In the genomic region with DNA sequence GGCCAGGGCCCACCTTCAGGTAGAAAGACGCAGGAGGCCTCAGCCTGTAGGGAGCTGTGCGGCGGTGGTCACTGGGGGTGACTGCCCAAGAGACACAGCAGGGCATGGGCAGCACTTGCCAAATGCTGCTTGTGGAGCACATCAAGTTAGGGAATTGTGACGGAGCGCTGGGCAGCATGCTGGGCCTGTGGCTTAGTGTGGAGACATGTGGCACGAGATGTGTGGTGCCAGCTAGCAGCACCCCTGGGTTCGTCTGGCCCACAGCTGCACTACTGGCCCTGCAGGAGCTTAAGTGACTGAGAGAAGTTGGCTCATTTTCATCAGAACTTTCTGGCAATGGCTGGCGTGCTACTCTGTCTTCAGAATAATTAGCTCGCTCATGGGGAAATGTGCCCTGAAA, we compare ENCODE assay signal across 22 cellular contexts.
"Had no signal": no experiment of that assay in that cellular context is flagged by ENCODE, and none has a peak within 500 bp of the region (broad histone marks: within the 10 kb centered on the region; RNA-seq: fewer than 3 reads in every experiment).

No MANE protein-coding gene starts in this region.

- H3K27ac ChIP-seq: ovary, parathyroid adenoma, psoas muscle, right lobe of liver, sigmoid colon, stomach, thoracic aorta, thyroid gland, tibial nerve, upper lobe of right lung, uterus had no signal

- H3K9ac ChIP-seq: parathyroid adenoma had no signal

- H2AFZ ChIP-seq: parathyroid adenoma had no signal

- H3K9me3 ChIP-seq: ovary, psoas muscle, right lobe of liver, sigmoid colon, stomach, thoracic aorta, thyroid gland, tibial nerve, upper lobe of right lung, uterus had no signal

- H3K36me3 ChIP-seq: ovary, right lobe of liver, sigmoid colon, stomach, thoracic aorta, thyroid gland, tibial nerve, upper lobe of right lung, uterus had no signal

- H3K27me3 ChIP-seq: ovary, right lobe of liver, sigmoid colon, stomach, thyroid gland, tibial nerve, upper lobe of right lung, uterus had no signal

- H3K4me3 ChIP-seq: ovary, psoas muscle, right lobe of liver, sigmoid colon, stomach, thoracic aorta, thyroid gland, tibial nerve, upper lobe of right lung, uterus had no signal

- H3K4me1 ChIP-seq: parathyroid adenoma, psoas muscle, right lobe of liver, thyroid gland, tibial nerve, upper lobe of right lung, uterus had no signal

- DNase-seq: naive thymus-derived CD8-positive, alpha-beta T cell; nephron progenitor cell; occipital lobe; ovary; psoas muscle; right cardiac atrium; right lobe of liver; sigmoid colon; small intestine; stimulated activated CD4-positive, alpha-beta T cell treated with anti-CD3 and anti-CD28 coated beads, Interleukin-15, amount 100 ng/mL, for 24 hours; stimulated activated CD4-positive, alpha-beta T cell treated with anti-CD3 and anti-CD28 coated beads, Interleukin-2, amount 100 ng/mL, for 24 hours; stimulated activated CD4-positive, alpha-beta T cell treated with anti-CD3 and anti-CD28 coated beads, Interleukin-2, amount 100 ng/mL, for 48 hours; stimulated activated CD4-positive, alpha-beta T cell treated with anti-CD3 and anti-CD28 coated beads, Interleukin-4, amount 100 ng/mL, for 24 hours; stimulated activated naive B cell treated with anti-CD40 and anti-IgM and Interleukin-4, amounts not matched to agents 10 μg/mL and 1 μg/mL and 100 μg/mL, for 72 hours; stimulated activated naive CD4-positive, alpha-beta T cell treated with Interleukin-2 at 50 U/mL for 16 hours; stomach; thyroid gland; upper lobe of right lung; uterus had no signal
